ENCODE assay signal across 15 cellular contexts in the genomic region with DNA sequence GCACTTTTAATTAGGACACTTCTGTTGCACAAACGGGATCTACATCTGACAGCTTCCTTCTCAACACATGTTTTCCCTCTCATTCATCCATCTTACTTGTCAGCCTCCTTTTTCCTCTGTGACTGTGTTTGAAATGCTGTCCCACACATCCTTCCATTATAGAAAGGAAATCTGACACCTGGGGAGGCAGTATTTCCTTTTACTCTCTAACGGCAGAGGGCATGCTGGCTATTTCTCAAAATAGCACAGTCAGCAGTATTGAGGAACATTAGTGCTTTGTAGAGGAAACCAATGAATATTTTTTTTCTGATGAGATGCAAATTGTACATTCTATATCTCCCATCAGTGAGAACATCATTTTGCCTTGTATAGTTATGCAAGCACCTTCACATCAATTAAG.
A peak's percentile ranks its signal among the peaks of the same experiment; 100 is the strongest.
DNase-seq lines count a peak whose midpoint lies in the region; FAIRE-seq and TF ChIP-seq lines count a peak whose summit lies in the region.
"Had no signal": no experiment of that assay in that cellular context is flagged by ENCODE, and none has a peak within 500 bp of the region (broad histone marks: within the 10 kb centered on the region; RNA-seq: fewer than 3 reads in every experiment).

No MANE protein-coding gene starts in this region.

- H3K4me3 Mint-ChIP-seq in chondrocyte (ENCODE audit: unreplicated experiment): no peak overlapping the region
- H3K4me3 Mint-ChIP-seq: neural crest cell had no signal

- H3K27ac Mint-ChIP-seq in chondrocyte (ENCODE audit: unreplicated experiment): no peak overlapping the region

- H3K27me3 Mint-ChIP-seq in chondrocyte (ENCODE audit: low read depth): no peaks in the 10 kb centered on the region

- FAIRE-seq in HTR-8/SVneo (lab: Jason Lieb, UNC): peak; percentile 36
- FAIRE-seq: astrocyte, small intestine had no signal

- DNase-seq in NCI-H2171 treated with DMSO at 0.1 percent for 48 hours (lab: John Stamatoyannopoulos, UW) (peak; percentile 30), NCI-H2171 (lab: John Stamatoyannopoulos, UW) (no peak), HTR-8/SVneo (ENCODE audit: insufficient read length, low spot score) (peak; percentile 23), chondrocyte (ENCODE audit: low spot score) (no peak), retina (peak; percentile 8), GM10248 (ENCODE audit: extremely low spot score) (no peak), islet precursor cell (no peak)
- DNase-seq in stimulated activated CD4-positive, alpha-beta T cell treated with anti-CD3 and anti-CD28 coated beads, Interleukin-4, amount 100 ng/mL, for 24 hours: no peak
- DNase-seq: activated gamma-delta T cell treated with Interleukin-2 at 50 U/mL for 16 hours, DMS79, dorsolateral prefrontal cortex, lower lobe of right lung, small intestine had no signal

- peaks cover 7% of the 10 kb centered on the region for H3K4me1 Mint-ChIP-seq in chondrocyte (ENCODE audit: low read depth)

- H3K36me3 Mint-ChIP-seq in chondrocyte (ENCODE audit: low read depth): no peaks in the 10 kb centered on the region

- peak; percentile 61 for TF ChIP-seq CTCF in chondrocyte (IDR thresholded peaks at IDR 0.05)
- TF ChIP-seq CTCF in GM10248 (IDR thresholded peaks at IDR 0.05; ENCODE audit: control extremely low read depth, extremely low read depth, low read depth, missing control alignments): no peak

- CTCF ChIA-PET in GM10248 (lab: Yijun Ruan, JAX): no interaction called here

- H3K9me3 Mint-ChIP-seq in chondrocyte (ENCODE audit: low read depth): peaks cover 5% of the 10 kb centered on the region

- POLR2A ChIA-PET in GM10248 (lab: Yijun Ruan, JAX): no interaction called here

Comparison
In these comparisons a context has a peak if more than half of its experiments do, and no peak if none do; other contexts are left out.
1. DNase-seq: peak in NCI-H2171 treated with DMSO at 0.1 percent for 48 hours (single experiment), HTR-8/SVneo (single experiment) and retina (single experiment); none in NCI-H2171 (single experiment), chondrocyte (single experiment), GM10248 (single experiment), islet precursor cell (single experiment) and stimulated activated CD4-positive, alpha-beta T cell treated with anti-CD3 and anti-CD28 coated beads, Interleukin-4, amount 100 ng/mL, for 24 hours (single experiment).